18 cellular contexts compared by ENCODE assay signal in the genomic region with DNA sequence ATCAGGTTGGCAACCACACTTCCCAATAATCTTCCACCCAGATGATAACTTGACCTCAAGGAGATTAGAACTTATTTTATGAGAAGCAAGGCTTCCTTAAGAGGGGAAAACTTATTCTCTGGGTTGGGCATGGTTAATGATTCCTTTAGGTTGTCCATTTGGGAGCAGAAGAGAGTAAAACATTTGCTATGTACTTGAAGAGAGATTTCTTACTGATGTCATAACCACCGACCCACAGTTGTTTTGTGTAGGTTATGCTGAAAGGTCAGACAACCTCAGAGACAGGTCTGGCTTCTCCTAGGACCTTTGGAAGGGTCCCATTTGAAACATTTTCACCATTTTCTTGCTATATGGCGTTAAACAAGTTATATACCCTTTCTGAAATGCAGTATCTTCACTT.
"Had no signal": no experiment of that assay in that cellular context is flagged by ENCODE, and none has a peak within 500 bp of the region (broad histone marks: within the 10 kb centered on the region; RNA-seq: fewer than 3 reads in every experiment).

No MANE protein-coding gene starts in this region.

- H3K9me3 ChIP-seq: body of pancreas, psoas muscle, tibial artery, uterus had no signal

- H3K9ac ChIP-seq: neural progenitor cell had no signal

- H2AFZ ChIP-seq: neural progenitor cell had no signal

- H3K4me1 ChIP-seq: body of pancreas, psoas muscle, tibial artery, uterus had no signal

- H3K4me1 Mint-ChIP-seq: mesothelial cell of epicardium; stimulated activated effector memory CD8-positive, alpha-beta T cell treated with anti-CD3 and anti-CD28 coated beads, Interleukin-12 subunit alpha, Interleukin-12 subunit beta, amount 100 ng/mL, for 72 hours had no signal

- H3K27ac ChIP-seq: body of pancreas, neural progenitor cell, psoas muscle, SK-N-MC, tibial artery, uterus had no signal

- H3K36me3 ChIP-seq: neural progenitor cell, uterus had no signal

- H3K4me3 Mint-ChIP-seq: activated naive CD8-positive, alpha-beta T cell; activated T-helper 1 cell treated with anti-CD3 and anti-CD28 coated beads, Interleukin-12 subunit alpha, Interleukin-12 subunit beta, Interleukin-2, Interleukin-4 antibody, amounts not matched to agents 30 ng/mL and 10 ng/mL and 1 ng/mL, durations not matched to agents 14 hours and 24 hours and 36 hours; mesothelial cell of epicardium; neural progenitor cell; stimulated activated effector memory CD8-positive, alpha-beta T cell treated with anti-CD3 and anti-CD28 coated beads, Interleukin-12 subunit alpha, Interleukin-12 subunit beta, amount 100 ng/mL, for 72 hours; T-helper 2 cell treated with Interferon-gamma antibody and Interleukin-4, amounts not matched to agents 5 μg/mL and 100 μg/mL, for 36 hours had no signal

- H3K27me3 ChIP-seq: body of pancreas, neural progenitor cell, tibial artery, uterus had no signal

- ATAC-seq: body of pancreas; left colon; psoas muscle; sciatic nerve; stimulated activated effector memory CD8-positive, alpha-beta T cell treated with anti-CD3 and anti-CD28 coated beads, Interleukin-12 subunit alpha, Interleukin-12 subunit beta, amount 100 ng/mL, for 72 hours had no signal

- H3K4me3 ChIP-seq: body of pancreas, lung, neural progenitor cell, psoas muscle, SK-N-MC, tibial artery, uterus had no signal

- H3K9me3 Mint-ChIP-seq: activated T-helper 1 cell treated with anti-CD3 and anti-CD28 coated beads, Interleukin-12 subunit alpha, Interleukin-12 subunit beta, Interleukin-2, Interleukin-4 antibody, amounts not matched to agents 30 ng/mL and 10 ng/mL and 1 ng/mL, durations not matched to agents 14 hours and 24 hours and 36 hours; mesothelial cell of epicardium; neural progenitor cell; stimulated activated effector memory CD8-positive, alpha-beta T cell treated with anti-CD3 and anti-CD28 coated beads, Interleukin-12 subunit alpha, Interleukin-12 subunit beta, amount 100 ng/mL, for 72 hours; T-helper 2 cell treated with Interferon-gamma antibody and Interleukin-4, amounts not matched to agents 5 μg/mL and 100 μg/mL, for 36 hours had no signal

- H3K27ac Mint-ChIP-seq: activated naive CD8-positive, alpha-beta T cell; activated T-helper 1 cell treated with anti-CD3 and anti-CD28 coated beads, Interleukin-12 subunit alpha, Interleukin-12 subunit beta, Interleukin-2, Interleukin-4 antibody, amounts not matched to agents 30 ng/mL and 10 ng/mL and 1 ng/mL, durations not matched to agents 14 hours and 24 hours and 36 hours; mesothelial cell of epicardium; neural progenitor cell; stimulated activated effector memory CD8-positive, alpha-beta T cell treated with anti-CD3 and anti-CD28 coated beads, Interleukin-12 subunit alpha, Interleukin-12 subunit beta, amount 100 ng/mL, for 72 hours; T-helper 2 cell treated with Interferon-gamma antibody and Interleukin-4, amounts not matched to agents 5 μg/mL and 100 μg/mL, for 36 hours had no signal

- H3K27me3 Mint-ChIP-seq: activated naive CD8-positive, alpha-beta T cell had no signal

- DNase-seq: activated CD4-positive, alpha-beta T cell treated with anti-CD3 and anti-CD28 coated beads, Interleukin-2, amount 50 U/mL, for 4 hours; activated gamma-delta T cell treated with Interleukin-2 at 50 U/mL for 16 hours; activated T-cell treated with anti-CD3 and anti-CD28 coated beads for 4 hours; body of pancreas; left colon; psoas muscle; stimulated activated CD4-positive, alpha-beta T cell treated with anti-CD3 and anti-CD28 coated beads, Interleukin-4, amount 100 ng/mL, for 24 hours; tibial artery; uterus had no signal
